8 cellular contexts compared by ENCODE assay signal in genomic region chr21:38913120-38913975, GRCh38.
DNase-seq lines count a peak whose midpoint lies in the region; ATAC-seq, FAIRE-seq and TF ChIP-seq lines count a peak whose summit lies in the region.

No MANE protein-coding gene starts in this region.

- peak overlapping the region; percentile 50 for H3K4me2 ChIP-seq in HepG2 (ENCODE audit: low read depth, low read length)

- H3K27ac ChIP-seq in cingulate gyrus (ENCODE audit: low read depth, low read length) = peak overlapping the region; percentile 39
- H3K27ac ChIP-seq in HepG2 (ENCODE audit: extremely low read length, insufficient read depth, low read length) = peak overlapping the region; percentile 48
- H3K27ac ChIP-seq in thoracic aorta = peak overlapping the region; percentile 84 to 89

- no peaks in the 10 kb centered on the region for H3K36me3 ChIP-seq in HepG2 (replicated peaks in 1 of 2; ENCODE audit: control insufficient read depth in 1 of 2, insufficient read depth in 2 of 2, low read length in 2 of 2)
- H3K36me3 ChIP-seq in thoracic aorta = no peaks in the 10 kb centered on the region

- no peak overlapping the region for H3K9ac ChIP-seq in HepG2 (ENCODE audit: insufficient read depth, low read depth, low read length)

- ATAC-seq in HepG2 (peak; percentile 26), thoracic aorta (ENCODE audit: insufficient number of reproducible peaks, low FRiP score, low read depth) (peak; percentile 37), GM19455 (IDR thresholded peaks at IDR 0.05; ENCODE audit: unreplicated experiment) (no peak), HG03175 (IDR thresholded peaks at IDR 0.05; ENCODE audit: unreplicated experiment) (no peak)

- CTCF ChIA-PET in HepG2 (lab: Yijun Ruan, JAX; ENCODE audit: low intra/inter-chr PET ratio, low total read pairs) = no interaction called here

- DNase-seq in DMS153 treated with DMSO at 0.1 percent for 48 hours (lab: John Stamatoyannopoulos, UW; ENCODE audit: unreplicated experiment) (peak; percentile 79), NCI-H2107 (lab: John Stamatoyannopoulos, UW) (peak; percentile 77), HepG2 (ENCODE audit: low spot score) (no peak), thoracic aorta (ENCODE audit: low spot score) (peak; percentile 30), MV-4-11 (lab: John Stamatoyannopoulos, UW) (no peak)

- no peak for TF ChIP-seq RAD21 in HepG2 (CRISPR knock-in tag; IDR thresholded peaks at IDR 0.05)

- H3K9me3 ChIP-seq in HepG2 (ENCODE audit: low read length) (no peaks in the 10 kb centered on the region), thoracic aorta (no peaks in the 10 kb centered on the region)

- TF ChIP-seq POLR2A in HepG2 (IDR thresholded peaks at IDR 0.05; ENCODE audit: insufficient read depth in 1 of 2, low read depth in 2 of 2, low read length in 2 of 2) = no peak

- H3K27me3 ChIP-seq in HepG2 (ENCODE audit: control insufficient read depth in 1 of 2, insufficient read depth in 2 of 2, low read length in 2 of 2) = no peaks in the 10 kb centered on the region; a peak in 1 of 5 replicates
- H3K27me3 ChIP-seq in thoracic aorta (replicated peaks; ENCODE audit: insufficient read depth) = no peaks in the 10 kb centered on the region

- FAIRE-seq in HepG2 (lab: Jason Lieb, UNC) = peak; percentile 84

- H3K4me1 ChIP-seq in HepG2 (ENCODE audit: insufficient read depth, low read length) (peaks cover 85% of the 10 kb centered on the region), thoracic aorta (ENCODE audit: control insufficient read depth in 1 of 2, low read depth in 2 of 2) (peaks cover 6 to 43% of the 10 kb centered on the region in 2 donors)

- H3K79me2 ChIP-seq in HepG2 (ENCODE audit: insufficient read depth, low read length) = no peaks in the 10 kb centered on the region

- POLR2A ChIA-PET in HepG2 (lab: Yijun Ruan, JAX) = no interaction called here

- in situ Hi-C loops in HepG2 (cut with HindIII; ENCODE audit: extremely low pct_ligation_motif_present, low pct_unique_long_range_greater_than_20kb) = no loop called here

- TF ChIP-seq EP300 in HepG2 (IDR thresholded peaks at IDR 0.05; ENCODE audit: low read depth in 2 of 2, low read length in 2 of 2) (no peak), HepG2 (CRISPR knock-in tag; IDR thresholded peaks at IDR 0.05; ENCODE audit: borderline replicate concordance) (no peak)

- 49% methylated on average over 20 of the region's 32 CpGs for WGBS in HepG2 (ENCODE audit: low lambda C conversion rate)

- no peak overlapping the region for H2AFZ ChIP-seq in HepG2 (ENCODE audit: low read length)

- intact Hi-C loops in HepG2 (cut with micrococcal nuclease; ENCODE audit: unreplicated experiment) = no loop called here

- BruUV-seq in HepG2 (replicated peaks; lab: Mats Ljungman, UMichigan) = no TSS peak

- no peak for TF ChIP-seq CTCF in HepG2 (CRISPR knock-in tag; IDR thresholded peaks at IDR 0.05)
- TF ChIP-seq CTCF in thoracic aorta (IDR thresholded peaks at IDR 0.05) = no peak

- H4K20me1 ChIP-seq in HepG2 (ENCODE audit: insufficient read depth, low read length) = no peaks in the 10 kb centered on the region

- H3K4me3 ChIP-seq in HepG2 (replicated peaks in 1 of 3; ENCODE audit: insufficient read depth in 1 of 3, low read depth in 2 of 3, low read length in 3 of 3) = peak overlapping the region in 1 of 3 experiments; percentile 7; a peak in 2 of 6 replicates
- H3K4me3 ChIP-seq in thoracic aorta = peak overlapping the region; percentile 46

TF ChIP-seq in HepG2, 621 proteins besides CTCF, POLR2A, EP300 and RAD21 (continues in another document):
- TF ChIP-seq GMEB1 (CRISPR knock-in tag; IDR thresholded peaks at IDR 0.05; ENCODE audit: borderline replicate concordance) (no peak), FOXK1 (CRISPR knock-in tag; IDR thresholded peaks at IDR 0.05; ENCODE audit: borderline replicate concordance, low read depth) (no peak), ZNF260 (CRISPR knock-in tag; IDR thresholded peaks at IDR 0.05; ENCODE audit: borderline replicate concordance, low read depth) (no peak), HNF1A (IDR thresholded peaks at IDR 0.05; ENCODE audit: low read depth) (no peak), HNF1A (CRISPR knock-in tag; IDR thresholded peaks at IDR 0.05; ENCODE audit: borderline replicate concordance) (no peak), ZNF75D (CRISPR knock-in tag; IDR thresholded peaks at IDR 0.05; ENCODE audit: borderline replicate concordance) (no peak), ETV5 (CRISPR knock-in tag; IDR thresholded peaks at IDR 0.05; ENCODE audit: borderline replicate concordance) (no peak), GATA4 (IDR thresholded peaks at IDR 0.05; ENCODE audit: borderline replicate concordance, low read depth) (no peak), ZMAT3 (CRISPR knock-in tag; conservative IDR thresholded peaks at IDR 0.05) (no peak), YY1 (IDR thresholded peaks at IDR 0.05; ENCODE audit: insufficient read depth, insufficient replicate concordance, low read depth, low read length) (no peak), ZEB1 (IDR thresholded peaks at IDR 0.05; ENCODE audit: insufficient replicate concordance, low read depth) (peak; percentile 23), ATF5 (CRISPR knock-in tag; IDR thresholded peaks at IDR 0.05; ENCODE audit: low read depth) (no peak)

Comparison
In these comparisons a context has a peak if more than half of its experiments do, and no peak if none do; other contexts are left out.
1. DNase-seq: peak in DMS153 treated with DMSO at 0.1 percent for 48 hours (single experiment), NCI-H2107 (single experiment) and thoracic aorta (single experiment); none in HepG2 (single experiment) and MV-4-11 (single experiment).
2. ATAC-seq: peak in HepG2 (single experiment) and thoracic aorta (single experiment); none in GM19455 (single experiment) and HG03175 (single experiment).
3. Peak in every context shown above with its lines, with median percentiles within 50 percentile points of each other: H3K27ac ChIP-seq.